ENCODE assay signal across 9 cellular contexts in genomic region chr11:875203-875602, GRCh38. TPM values are rescaled to one million over a fixed set of nuclear protein-coding genes. Genes with fewer than 3 reads are reported as not detected.
"Had no signal": no experiment of that assay in that cellular context is flagged by ENCODE, and none has a peak within 500 bp of the region (broad histone marks: within the 10 kb centered on the region; RNA-seq: fewer than 3 reads in every experiment).

No MANE protein-coding gene starts in this region.

- H3K27ac ChIP-seq: GM23248 had no signal

- H3K27ac Mint-ChIP-seq: HFFc6 had no signal

- H3K4me3 Mint-ChIP-seq: HFFc6 had no signal

- H3K4me3 ChIP-seq: GM23248, HAP-1 had no signal

- H3K9me3 Mint-ChIP-seq: HFFc6 had no signal

- DNase-seq: GM23248, GOT3, H7, HFFc6, IMR-90 had no signal

- FAIRE-seq: HTR-8/SVneo had no signal

- H3K9me3 ChIP-seq: HAP-1 had no signal

- H3K4me1 ChIP-seq: HAP-1 had no signal

- ATAC-seq: HCT116 had no signal

- H2AFZ ChIP-seq: GM23248 had no signal

- H3K9ac ChIP-seq: GM23248 had no signal

RNA-seq across cellular contexts. Expression of gene CRACR2B, which starts 47.5 kb away (rescaled TPM):
- total RNA-seq: H4 had no signal
